Comparison of ENCODE assay signal across 1 cellular context in the genomic region with DNA sequence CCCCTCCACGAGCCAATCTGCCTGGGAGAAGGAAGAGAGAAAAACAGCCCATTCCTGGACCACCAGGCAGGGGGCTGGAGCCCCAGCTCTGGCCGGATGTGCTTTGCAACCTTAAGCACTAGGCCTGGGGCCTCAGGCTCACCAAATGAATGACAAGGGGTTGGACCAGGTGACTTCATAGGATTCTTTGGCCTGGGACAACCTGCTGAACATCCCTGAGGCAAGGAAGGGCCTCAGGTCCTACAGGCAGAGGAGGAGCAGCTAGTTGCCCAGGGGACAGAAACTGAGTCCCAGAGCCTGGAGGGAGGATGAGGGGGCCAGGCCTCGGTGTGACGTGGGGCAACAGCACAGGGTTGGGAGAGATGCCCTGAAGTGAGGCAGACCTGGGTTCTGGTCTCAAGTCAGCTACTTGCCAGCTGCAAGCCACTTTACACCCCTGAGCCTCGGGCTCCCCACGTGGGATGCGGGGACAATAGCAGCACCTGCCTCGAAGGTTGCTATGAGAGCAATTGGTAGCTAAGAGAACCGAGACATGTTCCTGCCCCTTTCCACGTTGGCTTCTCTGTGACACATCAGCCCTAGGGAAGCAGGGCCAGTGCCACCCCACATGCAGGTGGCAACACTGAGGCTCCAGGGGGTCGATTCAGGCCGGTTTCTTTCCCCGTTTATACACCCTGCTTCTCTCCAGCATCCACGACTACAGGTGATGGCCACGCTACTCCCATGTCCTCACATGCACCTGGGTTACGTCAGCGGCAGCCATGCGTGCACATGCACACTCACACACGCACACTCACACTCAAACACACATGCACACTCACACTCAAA.
TF ChIP-seq lines count a peak whose summit lies in the region.

No MANE protein-coding gene starts in this region.

TF ChIP-seq in K562, 482 proteins besides CTCF, POLR2A, EP300 and RAD21 (continued from another document):
- TF ChIP-seq ZNF274 (IDR thresholded peaks at IDR 0.05; ENCODE audit: borderline replicate concordance, low read depth, low read length) (no peak), ZNF134 (CRISPR knock-in tag; conservative IDR thresholded peaks at IDR 0.05) (no peak), CEBPG (CRISPR knock-in tag; IDR thresholded peaks at IDR 0.05) (peak; percentile 48), CEBPG (tag; conservative IDR thresholded peaks at IDR 0.05 in 1 of 2, IDR thresholded peaks at IDR 0.05 in 1 of 2) (no peak), TEAD4 (IDR thresholded peaks at IDR 0.05; ENCODE audit: low read length) (no peak), TEAD4 (CRISPR knock-in tag; IDR thresholded peaks at IDR 0.05; ENCODE audit: borderline replicate concordance) (peak; percentile 68; the same call in 1 of the 2 replicates), OTX1 (CRISPR knock-in tag; IDR thresholded peaks at IDR 0.05) (no peak), ZNF507 (tag; conservative IDR thresholded peaks at IDR 0.05) (no peak)
- TF ChIP-seq, protein P1, sequence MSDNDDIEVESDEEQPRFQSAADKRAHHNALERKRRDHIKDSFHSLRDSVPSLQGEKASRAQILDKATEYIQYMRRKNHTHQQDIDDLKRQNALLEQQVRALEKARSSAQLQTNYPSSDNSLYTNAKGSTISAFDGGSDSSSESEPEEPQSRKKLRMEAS (CRISPR knock-in tag; IDR thresholded peaks at IDR 0.05) = peak; percentile 33; the same call in 1 of the 2 replicates
- TF ChIP-seq, protein P2, sequence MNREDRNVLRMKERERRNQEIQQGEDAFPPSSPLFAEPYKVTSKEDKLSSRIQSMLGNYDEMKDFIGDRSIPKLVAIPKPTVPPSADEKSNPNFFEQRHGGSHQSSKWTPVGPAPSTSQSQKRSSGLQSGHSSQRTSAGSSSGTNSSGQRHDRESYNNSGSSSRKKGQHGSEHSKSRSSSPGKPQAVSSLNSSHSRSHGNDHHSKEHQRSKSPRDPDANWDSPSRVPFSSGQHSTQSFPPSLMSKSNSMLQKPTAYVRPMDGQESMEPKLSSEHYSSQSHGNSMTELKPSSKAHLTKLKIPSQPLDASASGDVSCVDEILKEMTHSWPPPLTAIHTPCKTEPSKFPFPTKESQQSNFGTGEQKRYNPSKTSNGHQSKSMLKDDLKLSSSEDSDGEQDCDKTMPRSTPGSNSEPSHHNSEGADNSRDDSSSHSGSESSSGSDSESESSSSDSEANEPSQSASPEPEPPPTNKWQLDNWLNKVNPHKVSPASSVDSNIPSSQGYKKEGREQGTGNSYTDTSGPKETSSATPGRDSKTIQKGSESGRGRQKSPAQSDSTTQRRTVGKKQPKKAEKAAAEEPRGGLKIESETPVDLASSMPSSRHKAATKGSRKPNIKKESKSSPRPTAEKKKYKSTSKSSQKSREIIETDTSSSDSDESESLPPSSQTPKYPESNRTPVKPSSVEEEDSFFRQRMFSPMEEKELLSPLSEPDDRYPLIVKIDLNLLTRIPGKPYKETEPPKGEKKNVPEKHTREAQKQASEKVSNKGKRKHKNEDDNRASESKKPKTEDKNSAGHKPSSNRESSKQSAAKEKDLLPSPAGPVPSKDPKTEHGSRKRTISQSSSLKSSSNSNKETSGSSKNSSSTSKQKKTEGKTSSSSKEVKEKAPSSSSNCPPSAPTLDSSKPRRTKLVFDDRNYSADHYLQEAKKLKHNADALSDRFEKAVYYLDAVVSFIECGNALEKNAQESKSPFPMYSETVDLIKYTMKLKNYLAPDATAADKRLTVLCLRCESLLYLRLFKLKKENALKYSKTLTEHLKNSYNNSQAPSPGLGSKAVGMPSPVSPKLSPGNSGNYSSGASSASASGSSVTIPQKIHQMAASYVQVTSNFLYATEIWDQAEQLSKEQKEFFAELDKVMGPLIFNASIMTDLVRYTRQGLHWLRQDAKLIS (CRISPR knock-in tag; IDR thresholded peaks at IDR 0.05) = no peak
